ENCODE assay signal across 1 cellular context in the genomic region with DNA sequence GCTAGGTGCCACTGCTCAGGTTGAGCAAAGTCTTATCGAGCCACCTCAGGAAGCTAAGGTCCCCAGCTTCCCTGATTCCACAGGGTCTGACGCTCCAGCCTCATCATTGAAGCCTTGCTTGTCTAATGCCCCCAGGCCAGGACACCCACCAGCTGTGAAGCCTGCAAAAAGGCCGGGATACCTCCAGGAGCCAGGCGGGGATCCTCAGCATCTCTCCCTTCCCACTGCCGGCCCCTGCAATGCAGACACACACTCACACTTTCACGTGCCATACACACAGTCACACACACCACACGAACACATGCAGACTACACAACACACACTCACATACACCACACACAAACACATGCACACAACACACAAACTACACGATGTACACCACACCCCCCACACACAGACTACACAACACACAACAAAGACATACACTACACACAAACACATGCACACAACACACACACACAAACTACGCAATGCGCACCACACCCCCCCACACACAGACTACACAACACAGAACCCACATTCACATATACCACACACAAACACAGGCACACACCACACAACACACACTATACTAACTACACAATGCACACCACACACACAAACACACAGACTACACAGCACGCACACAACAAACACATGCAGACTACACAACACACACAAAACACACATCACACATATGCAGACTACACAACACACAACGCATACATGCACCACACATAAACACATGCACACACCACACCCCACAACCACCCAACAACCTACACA.
TF ChIP-seq lines count a peak whose summit lies in the region.

No MANE protein-coding gene starts in this region.

TF ChIP-seq in H1, 55 proteins besides CTCF, POLR2A, EP300 and RAD21:
- no peak for TF ChIP-seq SP2 (IDR thresholded peaks at IDR 0.05; ENCODE audit: low read length)
- TF ChIP-seq PHF8 (conservative IDR thresholded peaks at IDR 0.05; ENCODE audit: low read depth, low read length) = no peak
- no peak for TF ChIP-seq CEBPB (IDR thresholded peaks at IDR 0.05; ENCODE audit: low read depth, low read length)
- no peak for TF ChIP-seq HDAC6 (IDR thresholded peaks at IDR 0.05; ENCODE audit: low read depth, low read length)
- TF ChIP-seq BCL11A (IDR thresholded peaks at IDR 0.05; ENCODE audit: low read depth in 2 of 2, low read length in 2 of 2) = no peak
- TF ChIP-seq, protein P1, sequence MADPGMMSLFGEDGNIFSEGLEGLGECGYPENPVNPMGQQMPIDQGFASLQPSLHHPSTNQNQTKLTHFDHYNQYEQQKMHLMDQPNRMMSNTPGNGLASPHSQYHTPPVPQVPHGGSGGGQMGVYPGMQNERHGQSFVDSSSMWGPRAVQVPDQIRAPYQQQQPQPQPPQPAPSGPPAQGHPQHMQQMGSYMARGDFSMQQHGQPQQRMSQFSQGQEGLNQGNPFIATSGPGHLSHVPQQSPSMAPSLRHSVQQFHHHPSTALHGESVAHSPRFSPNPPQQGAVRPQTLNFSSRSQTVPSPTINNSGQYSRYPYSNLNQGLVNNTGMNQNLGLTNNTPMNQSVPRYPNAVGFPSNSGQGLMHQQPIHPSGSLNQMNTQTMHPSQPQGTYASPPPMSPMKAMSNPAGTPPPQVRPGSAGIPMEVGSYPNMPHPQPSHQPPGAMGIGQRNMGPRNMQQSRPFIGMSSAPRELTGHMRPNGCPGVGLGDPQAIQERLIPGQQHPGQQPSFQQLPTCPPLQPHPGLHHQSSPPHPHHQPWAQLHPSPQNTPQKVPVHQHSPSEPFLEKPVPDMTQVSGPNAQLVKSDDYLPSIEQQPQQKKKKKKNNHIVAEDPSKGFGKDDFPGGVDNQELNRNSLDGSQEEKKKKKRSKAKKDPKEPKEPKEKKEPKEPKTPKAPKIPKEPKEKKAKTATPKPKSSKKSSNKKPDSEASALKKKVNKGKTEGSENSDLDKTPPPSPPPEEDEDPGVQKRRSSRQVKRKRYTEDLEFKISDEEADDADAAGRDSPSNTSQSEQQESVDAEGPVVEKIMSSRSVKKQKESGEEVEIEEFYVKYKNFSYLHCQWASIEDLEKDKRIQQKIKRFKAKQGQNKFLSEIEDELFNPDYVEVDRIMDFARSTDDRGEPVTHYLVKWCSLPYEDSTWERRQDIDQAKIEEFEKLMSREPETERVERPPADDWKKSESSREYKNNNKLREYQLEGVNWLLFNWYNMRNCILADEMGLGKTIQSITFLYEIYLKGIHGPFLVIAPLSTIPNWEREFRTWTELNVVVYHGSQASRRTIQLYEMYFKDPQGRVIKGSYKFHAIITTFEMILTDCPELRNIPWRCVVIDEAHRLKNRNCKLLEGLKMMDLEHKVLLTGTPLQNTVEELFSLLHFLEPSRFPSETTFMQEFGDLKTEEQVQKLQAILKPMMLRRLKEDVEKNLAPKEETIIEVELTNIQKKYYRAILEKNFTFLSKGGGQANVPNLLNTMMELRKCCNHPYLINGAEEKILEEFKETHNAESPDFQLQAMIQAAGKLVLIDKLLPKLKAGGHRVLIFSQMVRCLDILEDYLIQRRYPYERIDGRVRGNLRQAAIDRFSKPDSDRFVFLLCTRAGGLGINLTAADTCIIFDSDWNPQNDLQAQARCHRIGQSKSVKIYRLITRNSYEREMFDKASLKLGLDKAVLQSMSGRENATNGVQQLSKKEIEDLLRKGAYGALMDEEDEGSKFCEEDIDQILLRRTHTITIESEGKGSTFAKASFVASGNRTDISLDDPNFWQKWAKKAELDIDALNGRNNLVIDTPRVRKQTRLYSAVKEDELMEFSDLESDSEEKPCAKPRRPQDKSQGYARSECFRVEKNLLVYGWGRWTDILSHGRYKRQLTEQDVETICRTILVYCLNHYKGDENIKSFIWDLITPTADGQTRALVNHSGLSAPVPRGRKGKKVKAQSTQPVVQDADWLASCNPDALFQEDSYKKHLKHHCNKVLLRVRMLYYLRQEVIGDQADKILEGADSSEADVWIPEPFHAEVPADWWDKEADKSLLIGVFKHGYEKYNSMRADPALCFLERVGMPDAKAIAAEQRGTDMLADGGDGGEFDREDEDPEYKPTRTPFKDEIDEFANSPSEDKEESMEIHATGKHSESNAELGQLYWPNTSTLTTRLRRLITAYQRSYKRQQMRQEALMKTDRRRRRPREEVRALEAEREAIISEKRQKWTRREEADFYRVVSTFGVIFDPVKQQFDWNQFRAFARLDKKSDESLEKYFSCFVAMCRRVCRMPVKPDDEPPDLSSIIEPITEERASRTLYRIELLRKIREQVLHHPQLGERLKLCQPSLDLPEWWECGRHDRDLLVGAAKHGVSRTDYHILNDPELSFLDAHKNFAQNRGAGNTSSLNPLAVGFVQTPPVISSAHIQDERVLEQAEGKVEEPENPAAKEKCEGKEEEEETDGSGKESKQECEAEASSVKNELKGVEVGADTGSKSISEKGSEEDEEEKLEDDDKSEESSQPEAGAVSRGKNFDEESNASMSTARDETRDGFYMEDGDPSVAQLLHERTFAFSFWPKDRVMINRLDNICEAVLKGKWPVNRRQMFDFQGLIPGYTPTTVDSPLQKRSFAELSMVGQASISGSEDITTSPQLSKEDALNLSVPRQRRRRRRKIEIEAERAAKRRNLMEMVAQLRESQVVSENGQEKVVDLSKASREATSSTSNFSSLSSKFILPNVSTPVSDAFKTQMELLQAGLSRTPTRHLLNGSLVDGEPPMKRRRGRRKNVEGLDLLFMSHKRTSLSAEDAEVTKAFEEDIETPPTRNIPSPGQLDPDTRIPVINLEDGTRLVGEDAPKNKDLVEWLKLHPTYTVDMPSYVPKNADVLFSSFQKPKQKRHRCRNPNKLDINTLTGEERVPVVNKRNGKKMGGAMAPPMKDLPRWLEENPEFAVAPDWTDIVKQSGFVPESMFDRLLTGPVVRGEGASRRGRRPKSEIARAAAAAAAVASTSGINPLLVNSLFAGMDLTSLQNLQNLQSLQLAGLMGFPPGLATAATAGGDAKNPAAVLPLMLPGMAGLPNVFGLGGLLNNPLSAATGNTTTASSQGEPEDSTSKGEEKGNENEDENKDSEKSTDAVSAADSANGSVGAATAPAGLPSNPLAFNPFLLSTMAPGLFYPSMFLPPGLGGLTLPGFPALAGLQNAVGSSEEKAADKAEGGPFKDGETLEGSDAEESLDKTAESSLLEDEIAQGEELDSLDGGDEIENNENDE (IDR thresholded peaks at IDR 0.05; ENCODE audit: insufficient replicate concordance, low read length) = no peak
- TF ChIP-seq TEAD4 (IDR thresholded peaks at IDR 0.05; ENCODE audit: low read depth, low read length) = no peak
- no peak for TF ChIP-seq KDM5A (IDR thresholded peaks at IDR 0.05; ENCODE audit: low read length)
- TF ChIP-seq, protein P2, sequence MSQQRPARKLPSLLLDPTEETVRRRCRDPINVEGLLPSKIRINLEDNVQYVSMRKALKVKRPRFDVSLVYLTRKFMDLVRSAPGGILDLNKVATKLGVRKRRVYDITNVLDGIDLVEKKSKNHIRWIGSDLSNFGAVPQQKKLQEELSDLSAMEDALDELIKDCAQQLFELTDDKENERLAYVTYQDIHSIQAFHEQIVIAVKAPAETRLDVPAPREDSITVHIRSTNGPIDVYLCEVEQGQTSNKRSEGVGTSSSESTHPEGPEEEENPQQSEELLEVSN (IDR thresholded peaks at IDR 0.05) = no peak
- TF ChIP-seq, protein P3, sequence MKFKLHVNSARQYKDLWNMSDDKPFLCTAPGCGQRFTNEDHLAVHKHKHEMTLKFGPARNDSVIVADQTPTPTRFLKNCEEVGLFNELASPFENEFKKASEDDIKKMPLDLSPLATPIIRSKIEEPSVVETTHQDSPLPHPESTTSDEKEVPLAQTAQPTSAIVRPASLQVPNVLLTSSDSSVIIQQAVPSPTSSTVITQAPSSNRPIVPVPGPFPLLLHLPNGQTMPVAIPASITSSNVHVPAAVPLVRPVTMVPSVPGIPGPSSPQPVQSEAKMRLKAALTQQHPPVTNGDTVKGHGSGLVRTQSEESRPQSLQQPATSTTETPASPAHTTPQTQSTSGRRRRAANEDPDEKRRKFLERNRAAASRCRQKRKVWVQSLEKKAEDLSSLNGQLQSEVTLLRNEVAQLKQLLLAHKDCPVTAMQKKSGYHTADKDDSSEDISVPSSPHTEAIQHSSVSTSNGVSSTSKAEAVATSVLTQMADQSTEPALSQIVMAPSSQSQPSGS (IDR thresholded peaks at IDR 0.05; ENCODE audit: low read length) = no peak
- no peak for TF ChIP-seq SIN3A (conservative IDR thresholded peaks at IDR 0.05 in 1 of 2, IDR thresholded peaks at IDR 0.05 in 1 of 2; ENCODE audit: low read depth in 1 of 2, low read length in 2 of 2)
- TF ChIP-seq JUN (IDR thresholded peaks at IDR 0.05; ENCODE audit: low read depth, low read length) = no peak
- TF ChIP-seq HDAC2 (IDR thresholded peaks at IDR 0.05; ENCODE audit: borderline replicate concordance in 1 of 2, low read depth in 2 of 2, low read length in 2 of 2) = no peak
- TF ChIP-seq SP1 (IDR thresholded peaks at IDR 0.05; ENCODE audit: low read depth, low read length) = no peak
- TF ChIP-seq, protein P4, sequence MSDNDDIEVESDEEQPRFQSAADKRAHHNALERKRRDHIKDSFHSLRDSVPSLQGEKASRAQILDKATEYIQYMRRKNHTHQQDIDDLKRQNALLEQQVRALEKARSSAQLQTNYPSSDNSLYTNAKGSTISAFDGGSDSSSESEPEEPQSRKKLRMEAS (IDR thresholded peaks at IDR 0.05) = no peak
- TF ChIP-seq GABPA (IDR thresholded peaks at IDR 0.05; ENCODE audit: borderline replicate concordance, insufficient read depth, low read length) = no peak
- TF ChIP-seq KDM1A (IDR thresholded peaks at IDR 0.05; ENCODE audit: borderline replicate concordance, low read length) = no peak
- no peak for TF ChIP-seq SAP30 (IDR thresholded peaks at IDR 0.05; ENCODE audit: insufficient read depth, insufficient replicate concordance, low read length)
- no peak for TF ChIP-seq SIX5 (IDR thresholded peaks at IDR 0.05; ENCODE audit: low read depth, low read length)
